10 cellular contexts compared by ENCODE assay signal in genomic region chr14:104149617-104150141, GRCh38. TPM values are rescaled to one million over a fixed set of nuclear protein-coding genes. Genes with fewer than 3 reads are reported as not detected.
A peak's percentile ranks its signal among the peaks of the same experiment; 100 is the strongest.
DNase-seq lines count a peak whose midpoint lies in the region; ATAC-seq and TF ChIP-seq lines count a peak whose summit lies in the region.
"Had no signal": no experiment of that assay in that cellular context is flagged by ENCODE, and none has a peak within 500 bp of the region (broad histone marks: within the 10 kb centered on the region; RNA-seq: fewer than 3 reads in every experiment).

No MANE protein-coding gene starts in this region.

- H3K4me3 ChIP-seq in cardiac muscle cell, result no peak overlapping the region
- H3K4me3 ChIP-seq in smooth muscle cell, result no peak overlapping the region
- no peak overlapping the region for H3K4me3 ChIP-seq in tibial artery

- no peak for DNase-seq in activated CD4-positive, CD25-positive, alpha-beta regulatory T cell treated with anti-CD3 and anti-CD28 coated beads, Interleukin-2, amount 50 U/mL, for 72 hours
- DNase-seq in SK-N-DZ (ENCODE audit: low spot score) (peak; percentile 86), cardiac muscle cell (ENCODE audit: low read depth in 1 of 2, low spot score in 1 of 2) (peak; percentile 27 to 60), smooth muscle cell (lab: John Stamatoyannopoulos, UW; ENCODE audit: unreplicated experiment) (peak; percentile 76), tibial artery (no peak), NCI-H2171 treated with DMSO at 0.1 percent for 48 hours (lab: John Stamatoyannopoulos, UW) (no peak)
- DNase-seq: activated CD8-positive, alpha-beta memory T cell treated with anti-CD3 and anti-CD28 coated beads for 24 hours; naive B cell had no signal

- peaks cover 4% of the 10 kb centered on the region for H3K79me2 ChIP-seq in smooth muscle cell (ENCODE audit: low read depth)

- no peaks in the 10 kb centered on the region for H4K20me1 ChIP-seq in smooth muscle cell (ENCODE audit: low read depth)

- H3K36me3 ChIP-seq in cardiac muscle cell, result no peaks in the 10 kb centered on the region
- no peaks in the 10 kb centered on the region for H3K36me3 ChIP-seq in smooth muscle cell (ENCODE audit: low read depth)
- no peaks in the 10 kb centered on the region for H3K36me3 ChIP-seq in tibial artery

- H2AFZ ChIP-seq in smooth muscle cell (ENCODE audit: low read depth), result no peak overlapping the region

- WGBS in smooth muscle cell (ENCODE audit: low lambda C conversion rate), result 1% methylated on average over 12 of the region's 13 CpGs

- ATAC-seq in activated CD4-positive, CD25-positive, alpha-beta regulatory T cell treated with anti-CD3 and anti-CD28 coated beads, Interleukin-2, amount 50 U/mL, for 24 hours, result peak; percentile 16 to 40
- no peak for ATAC-seq in GM19455 (IDR thresholded peaks at IDR 0.05; ENCODE audit: unreplicated experiment)

- TF ChIP-seq CTCF in cardiac muscle cell (IDR thresholded peaks at IDR 0.05; ENCODE audit: low read depth, low read length) (no peak), smooth muscle cell (IDR thresholded peaks at IDR 0.05; ENCODE audit: borderline replicate concordance, insufficient read depth, poor library complexity, severe bottlenecking) (no peak), tibial artery (IDR thresholded peaks at IDR 0.05) (no peak)

- H3K9me3 ChIP-seq in cardiac muscle cell (ENCODE audit: low read depth) (no peaks in the 10 kb centered on the region), smooth muscle cell (replicated peaks; ENCODE audit: low read depth) (no peaks in the 10 kb centered on the region), tibial artery (no peaks in the 10 kb centered on the region)

- H3K4me2 ChIP-seq in smooth muscle cell, result peak overlapping the region; percentile 67

- H3K27ac ChIP-seq in cardiac muscle cell, result peak overlapping the region; percentile 82
- peak overlapping the region; percentile 70 for H3K27ac ChIP-seq in smooth muscle cell (ENCODE audit: low read depth)
- no peak overlapping the region for H3K27ac ChIP-seq in tibial artery

- H3K4me1 ChIP-seq in cardiac muscle cell (ENCODE audit: low read depth), result peaks cover 34% of the 10 kb centered on the region
- peaks cover 30% of the 10 kb centered on the region for H3K4me1 ChIP-seq in smooth muscle cell (ENCODE audit: low read depth)
- H3K4me1 ChIP-seq in tibial artery, result peaks cover 0 to 5% (median 0%) of the 10 kb centered on the region in 4 donors

- H3K27me3 ChIP-seq in cardiac muscle cell (no peaks in the 10 kb centered on the region), smooth muscle cell (ENCODE audit: low read depth) (no peaks in the 10 kb centered on the region), tibial artery (peaks cover 0 to 86% of the 10 kb centered on the region in 2 donors)

- no peaks in the 10 kb centered on the region for H3F3A ChIP-seq in smooth muscle cell (ENCODE audit: low read depth)

- intact Hi-C loops in tibial artery (cut with DNase I; ENCODE audit: low total_unique reads), result no loop called here

- H3K9ac ChIP-seq in smooth muscle cell (ENCODE audit: low read depth), result no peak overlapping the region

RNA-seq across cellular contexts. Expression of gene KIF26A, which starts 11.3 kb away (rescaled TPM):
- polyA plus RNA-seq in SK-N-DZ (2014; cell fraction: cytosol; rRNA removed), result 18.6 and 26.8 TPM in 2 replicates
- polyA plus RNA-seq in SK-N-DZ (2014; cell fraction: nucleus; rRNA removed), result 31.9 and 35.6 TPM in 2 replicates
- total RNA-seq in cardiac muscle cell (38.3 and 74.9 TPM in 2 replicates), smooth muscle cell (4.4 and 5.9 TPM in 2 replicates)
- polyA plus RNA-seq in cardiac muscle cell (9.9 and 19.5 TPM in 2 replicates), smooth muscle cell (4.0 and 4.4 TPM in 2 replicates)

Comparison
In these comparisons a context has a peak if more than half of its experiments do, and no peak if none do; other contexts are left out.
1. DNase-seq: peak in SK-N-DZ (single experiment), cardiac muscle cell (2 of 2) and smooth muscle cell (single experiment); none in activated CD4-positive, CD25-positive, alpha-beta regulatory T cell treated with anti-CD3 and anti-CD28 coated beads, Interleukin-2, amount 50 U/mL, for 72 hours (single experiment), tibial artery (0 of 2) and NCI-H2171 treated with DMSO at 0.1 percent for 48 hours (single experiment).
2. H3K27ac ChIP-seq: peak in cardiac muscle cell (single experiment) and smooth muscle cell (single experiment); none in tibial artery (0 of 2).